In the genomic region with DNA sequence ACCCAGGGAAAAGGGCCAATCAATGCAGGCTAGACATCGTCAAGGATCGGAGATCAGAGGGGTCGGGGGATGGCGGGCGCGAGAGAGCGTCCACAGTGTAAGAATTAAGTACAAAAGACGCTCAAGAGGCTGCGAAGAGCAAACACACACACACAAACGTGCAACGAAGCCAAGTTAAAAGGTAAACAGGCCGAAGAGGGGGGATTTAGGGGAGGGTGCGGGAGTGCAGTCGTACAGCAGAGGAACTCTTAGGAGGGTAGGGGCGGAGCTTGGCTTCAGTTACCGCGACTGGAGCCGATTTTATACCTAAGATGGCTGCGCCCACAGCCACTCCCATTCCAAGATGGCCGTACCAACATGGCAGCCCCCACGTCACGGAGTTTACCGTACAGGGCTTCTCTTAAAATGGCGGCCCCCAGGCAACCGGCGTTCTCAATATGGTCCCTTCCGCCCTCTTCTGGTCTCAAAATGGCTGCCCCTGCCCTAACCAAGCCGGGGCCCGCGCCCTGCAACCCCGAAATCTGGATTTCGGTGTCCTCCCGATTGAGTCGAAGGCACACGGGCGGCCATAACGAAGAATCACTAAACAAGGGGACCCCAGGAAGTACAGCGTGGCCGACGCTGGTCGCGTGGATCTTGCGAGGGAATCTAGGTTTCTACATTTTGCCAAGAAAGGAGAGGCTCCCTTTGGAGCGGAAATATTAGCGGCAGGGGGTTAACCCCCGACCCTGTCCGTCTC, we compare ENCODE assay signal across 8 cellular contexts.
DNase-seq lines count a peak whose midpoint lies in the region; ATAC-seq and TF ChIP-seq lines count a peak whose summit lies in the region.

No MANE protein-coding gene starts in this region.

- peaks cover 32% of the 10 kb centered on the region for H3K4me1 ChIP-seq in effector memory CD4-positive, alpha-beta T cell (ENCODE audit: control insufficient read depth, insufficient read depth, low read length, poor library complexity, severe bottlenecking)

- peak overlapping the region; percentile 44 for H3K4me3 ChIP-seq in AG09309 (ENCODE audit: control insufficient read depth, low read depth, low read length)
- H3K4me3 ChIP-seq in effector memory CD4-positive, alpha-beta T cell (ENCODE audit: insufficient read depth, low read depth, low read length, poor library complexity, severe bottlenecking) = peak overlapping the region; percentile 70

- H3K27ac ChIP-seq in effector memory CD4-positive, alpha-beta T cell (ENCODE audit: insufficient read depth, low read length, poor library complexity, severe bottlenecking) = peak overlapping the region; percentile 95

- no peaks in the 10 kb centered on the region for H3K27me3 ChIP-seq in effector memory CD4-positive, alpha-beta T cell (replicated peaks; ENCODE audit: control insufficient read depth, insufficient read depth, low read length, poor library complexity, severe bottlenecking)

- no peak for TF ChIP-seq CTCF in AG09309 (IDR thresholded peaks at IDR 0.05; ENCODE audit: control insufficient read depth, insufficient read depth, low read depth, low read length, missing control alignments)

- ATAC-seq in GM19035 (IDR thresholded peaks at IDR 0.05; ENCODE audit: unreplicated experiment) = peak; percentile 74
- ATAC-seq in HG03354 (IDR thresholded peaks at IDR 0.05; ENCODE audit: poor library complexity, severe bottlenecking, unreplicated experiment) = peak; percentile 69

- peaks cover 14% of the 10 kb centered on the region for H3K36me3 ChIP-seq in effector memory CD4-positive, alpha-beta T cell (ENCODE audit: control insufficient read depth, insufficient read depth, low read length)

- H3K9me3 ChIP-seq in effector memory CD4-positive, alpha-beta T cell (ENCODE audit: control insufficient read depth, low read length) = no peaks in the 10 kb centered on the region

- DNase-seq in AG09309 (ENCODE audit: low read depth) (peak; percentile 86), NCI-H748 treated with DMSO at 0.1 percent for 48 hours (lab: John Stamatoyannopoulos, UW) (peak; percentile 97), medulla oblongata (ENCODE audit: extremely low spot score) (peak; percentile 98)
- peak; percentile 95 for DNase-seq in activated CD8-positive, alpha-beta memory T cell treated with anti-CD3 and anti-CD28 coated beads for 24 hours
- DNase-seq in effector memory CD4-positive, alpha-beta T cell = peak; percentile 93 to 97 (median 96)
- DNase-seq in stimulated activated CD4-positive, alpha-beta T cell treated with anti-CD3 and anti-CD28 coated beads, TNF-alpha, amount 100 ng/mL, for 4 hours (ENCODE audit: low read depth in 3 of 3) = peak; percentile 85 to 95 (median 93)

Comparison
In these comparisons a context has a peak if more than half of its experiments do, and no peak if none do; other contexts are left out.
1. Peak in every context shown above with its lines: DNase-seq, ATAC-seq, H3K4me3 ChIP-seq and H3K27ac ChIP-seq.